In the genomic region with DNA sequence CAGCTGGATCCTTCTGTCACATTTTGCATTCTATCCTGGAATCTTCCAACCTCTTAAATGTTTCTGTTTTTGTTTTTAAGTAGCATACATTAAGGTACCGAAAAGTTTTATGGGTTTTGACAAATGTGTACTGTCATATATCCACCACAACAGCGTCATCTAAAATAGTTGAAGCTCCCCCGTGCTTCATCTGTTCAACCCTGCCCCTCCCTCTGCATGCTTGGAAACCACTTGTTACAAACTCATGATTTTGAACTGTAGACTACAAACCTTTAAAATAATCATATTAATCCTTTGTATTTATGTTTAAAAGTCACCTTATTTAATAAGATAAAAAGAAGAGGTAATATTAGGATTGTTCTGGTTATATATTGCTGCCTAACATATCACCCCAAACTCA, we compare ENCODE assay signal across 23 cellular contexts.
"Had no signal": no experiment of that assay in that cellular context is flagged by ENCODE, and none has a peak within 500 bp of the region (broad histone marks: within the 10 kb centered on the region; RNA-seq: fewer than 3 reads in every experiment).

No MANE protein-coding gene starts in this region.

- H3K36me3 ChIP-seq: stomach, suprapubic skin, thoracic aorta, thyroid gland, tibial artery, tibial nerve, transverse colon, upper lobe of left lung, upper lobe of right lung, uterus, vagina had no signal

- H3K27ac ChIP-seq: stomach, suprapubic skin, testis, thoracic aorta, thyroid gland, tibial artery, tibial nerve, transverse colon, upper lobe of left lung, upper lobe of right lung, uterus, vagina had no signal

- H3K27me3 ChIP-seq: stomach, suprapubic skin, testis, thyroid gland, tibial artery, tibial nerve, transverse colon, upper lobe of left lung, upper lobe of right lung, uterus, vagina had no signal

- H3K4me3 ChIP-seq: stomach, suprapubic skin, testis, thoracic aorta, thyroid gland, tibial artery, tibial nerve, transverse colon, upper lobe of left lung, upper lobe of right lung, uterus, vagina had no signal

- DNase-seq: stimulated activated CD4-positive, alpha-beta T cell treated with anti-CD3 and anti-CD28 coated beads, Interleukin-2, amount 100 ng/mL, for 48 hours; stimulated activated CD4-positive, alpha-beta T cell treated with anti-CD3 and anti-CD28 coated beads, Interleukin-4, amount 100 ng/mL, for 1 hour; stimulated activated CD4-positive, alpha-beta T cell treated with anti-CD3 and anti-CD28 coated beads, Interleukin-4, amount 100 ng/mL, for 24 hours; stimulated activated CD8-positive, alpha-beta memory T cell treated with anti-CD3 and anti-CD28 coated beads, Interleukin-4, amount 100 ng/mL, for 48 hours; stimulated activated naive B cell treated with anti-CD40 and anti-IgM and Interleukin-4, amounts not matched to agents 10 μg/mL and 1 μg/mL and 100 μg/mL, for 72 hours; stimulated activated naive CD4-positive, alpha-beta T cell; stimulated activated naive CD4-positive, alpha-beta T cell treated with Interleukin-2 at 50 U/mL for 16 hours; stimulated activated naive CD8-positive, alpha-beta T cell treated with anti-CD3 and anti-CD28 coated beads, Interleukin-15, amount 100 ng/mL, for 72 hours; stimulated activated naive CD8-positive, alpha-beta T cell treated with anti-CD3 and anti-CD28 coated beads, Interleukin-15, Interleukin-2, amounts not matched to agents 100 U/mL and 50 U/mL, for 24 hours; stomach; substantia nigra; testis; thyroid gland; tibial artery; transverse colon; trophoblast cell; upper lobe of left lung; upper lobe of right lung; uterus had no signal

- H3K9me3 ChIP-seq: stomach, suprapubic skin, testis, thoracic aorta, thyroid gland, tibial artery, tibial nerve, transverse colon, upper lobe of left lung, upper lobe of right lung, uterus, vagina had no signal

- H3K4me1 ChIP-seq: stomach, suprapubic skin, testis, thyroid gland, tibial artery, tibial nerve, transverse colon, upper lobe of left lung, upper lobe of right lung, uterus, vagina had no signal
